Comparison of ENCODE assay signal across 26 cellular contexts in the genomic region with DNA sequence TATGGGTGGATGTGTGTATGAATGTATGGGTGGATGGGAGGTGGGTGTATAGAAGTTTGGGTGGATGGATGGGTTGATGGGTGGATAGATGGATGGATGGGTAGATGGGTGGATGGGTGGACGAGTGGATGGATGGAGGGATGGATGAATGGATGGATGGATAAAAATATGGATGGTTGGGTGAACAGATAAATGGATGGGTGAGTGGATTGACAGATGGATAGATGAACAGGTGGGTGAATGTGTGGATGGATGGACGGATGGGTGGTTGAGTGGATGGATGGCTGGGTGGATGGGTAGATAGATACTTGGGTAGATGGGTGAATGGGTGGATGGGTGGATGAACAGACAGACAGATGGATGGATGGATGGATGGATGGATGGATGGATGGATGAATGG.
"Had no signal": no experiment of that assay in that cellular context is flagged by ENCODE, and none has a peak within 500 bp of the region (broad histone marks: within the 10 kb centered on the region; RNA-seq: fewer than 3 reads in every experiment).

No MANE protein-coding gene starts in this region.

- H3K36me3 ChIP-seq: ovary, spleen, thoracic aorta, thyroid gland, tibial nerve, upper lobe of left lung, uterus had no signal

- H2AFZ ChIP-seq: parathyroid adenoma had no signal

- DNase-seq: naive B cell; naive thymus-derived CD8-positive, alpha-beta T cell; nephron progenitor cell; occipital lobe; ovary; posterior cingulate gyrus; psoas muscle; right cardiac atrium; spleen; stimulated activated CD4-positive, alpha-beta T cell treated with anti-CD3 and anti-CD28 coated beads, Interleukin-12 subunit alpha, Interleukin-12 subunit beta, amount 100 ng/mL, for 4 hours; stimulated activated CD4-positive, alpha-beta T cell treated with anti-CD3 and anti-CD28 coated beads, Interleukin-1b, Interleukin-23, amount 100 ng/mL, for 48 hours; stimulated activated CD4-positive, alpha-beta T cell treated with anti-CD3 and anti-CD28 coated beads, Interleukin-4, amount 100 ng/mL, for 1 hour; stimulated activated CD4-positive, alpha-beta T cell treated with anti-CD3 and anti-CD28 coated beads, Interleukin-4, amount 100 ng/mL, for 4 hours; stimulated activated CD8-positive, alpha-beta memory T cell treated with anti-CD3 and anti-CD28 coated beads, Interleukin-4, amount 100 ng/mL, for 48 hours; stimulated activated naive CD4-positive, alpha-beta T cell; stimulated activated naive CD8-positive, alpha-beta T cell treated with anti-CD3 and anti-CD28 coated beads, Interleukin-15, amount 100 ng/mL, for 72 hours; stimulated activated naive CD8-positive, alpha-beta T cell treated with anti-CD3 and anti-CD28 coated beads, Interleukin-15, Interleukin-2, amounts not matched to agents 100 U/mL and 50 U/mL, for 24 hours; thyroid gland; trophoblast cell; upper lobe of left lung; uterus had no signal

- H3K4me1 ChIP-seq: parathyroid adenoma, psoas muscle, spleen, thyroid gland, tibial nerve, upper lobe of left lung, uterus had no signal

- H3K9me3 ChIP-seq: ovary, psoas muscle, thoracic aorta, thyroid gland, upper lobe of left lung, uterus had no signal

- H3K4me3 ChIP-seq: ovary, psoas muscle, skin epidermis, smooth muscle cell, spleen, thoracic aorta, thyroid gland, tibial nerve, upper lobe of left lung, uterus had no signal

- H3K9ac ChIP-seq: parathyroid adenoma had no signal

- H3K27ac ChIP-seq: ovary, parathyroid adenoma, psoas muscle, skin epidermis, spleen, thoracic aorta, thyroid gland, tibial nerve, upper lobe of left lung, uterus had no signal

- H3K79me2 ChIP-seq: parathyroid adenoma had no signal

- H3K4me2 ChIP-seq: smooth muscle cell had no signal

- H3K27me3 ChIP-seq: ovary, spleen, thyroid gland, tibial nerve, upper lobe of left lung, uterus had no signal
